9 cellular contexts compared by ENCODE assay signal in genomic region chr10:117663750-117664149, GRCh38.
DNase-seq lines count a peak whose midpoint lies in the region; ATAC-seq, FAIRE-seq and TF ChIP-seq lines count a peak whose summit lies in the region.
"Had no signal": no experiment of that assay in that cellular context is flagged by ENCODE, and none has a peak within 500 bp of the region (broad histone marks: within the 10 kb centered on the region; RNA-seq: fewer than 3 reads in every experiment).

No MANE protein-coding gene starts in this region.

- H2BK5ac ChIP-seq in trophoblast cell (ENCODE audit: low read depth, low read length, poor library complexity) = no peak overlapping the region

- TF ChIP-seq CTCF in dorsolateral prefrontal cortex (IDR thresholded peaks at IDR 0.05 in 54 of 56, conservative IDR thresholded peaks at IDR 0.05 in 2 of 56; ENCODE audit: low read depth in 1 of 56, partially characterized antibody in 56 of 56) (no peak), WERI-Rb-1 (IDR thresholded peaks at IDR 0.05; ENCODE audit: low read depth, low read length) (no peak), upper lobe of left lung (IDR thresholded peaks at IDR 0.05) (no peak)

- H4K12ac ChIP-seq in trophoblast cell (ENCODE audit: low read depth, low read length) = no peak overlapping the region

- H3K79me1 ChIP-seq in trophoblast cell (ENCODE audit: low read length) = no peaks in the 10 kb centered on the region

- intact Hi-C loops in dorsolateral prefrontal cortex (cut with DNase I) = no loop called here

- H2AK5ac ChIP-seq in trophoblast cell (ENCODE audit: low read length) = no peak overlapping the region

- H3K18ac ChIP-seq in trophoblast cell (ENCODE audit: low read length) = no peak overlapping the region

- H3K27ac ChIP-seq in trophoblast cell (ENCODE audit: low read depth, low read length) (no peak overlapping the region), dorsolateral prefrontal cortex (no peak overlapping the region), WERI-Rb-1 (no peak overlapping the region), upper lobe of left lung (no peak overlapping the region)
- H3K27ac ChIP-seq: right lobe of liver had no signal

- no peak overlapping the region for H2AFZ ChIP-seq in trophoblast cell (ENCODE audit: insufficient read depth, low read length, poor library complexity)

- TF ChIP-seq EP300 in upper lobe of left lung (IDR thresholded peaks at IDR 0.05) = no peak

- H2BK120ac ChIP-seq in trophoblast cell (ENCODE audit: insufficient read depth, low read length, poor library complexity) = no peak overlapping the region

- DNase-seq in NK-92 treated with Interleukin-12 subunit alpha and Interleukin-12 subunit beta, amount 100 ng/mL, for 24 hours (lab: John Stamatoyannopoulos, UW) = peak; percentile 48
- DNase-seq in NK-92 (lab: John Stamatoyannopoulos, UW; ENCODE audit: unreplicated experiment) (no peak), RCC 7860 (ENCODE audit: low spot score) (peak; percentile 42), trophoblast cell (peak; percentile 52 to 88), dorsolateral prefrontal cortex (no peak), WERI-Rb-1 (no peak), upper lobe of left lung (no peak)
- DNase-seq: right lobe of liver had no signal

- no peak for FAIRE-seq in RCC 7860 (lab: Jason Lieb, UNC)

- H3K23ac ChIP-seq in trophoblast cell (ENCODE audit: low read length) = no peak overlapping the region

- H3K79me2 ChIP-seq in trophoblast cell (ENCODE audit: control insufficient read depth, insufficient read depth, low read length, poor library complexity) = no peaks in the 10 kb centered on the region

- H3K4me2 ChIP-seq in trophoblast cell (ENCODE audit: low read length) = no peak overlapping the region

- no peak overlapping the region for H3K14ac ChIP-seq in trophoblast cell (ENCODE audit: low read length)

- H3K27me3 ChIP-seq in trophoblast cell (ENCODE audit: insufficient read depth, low read length) (no peaks in the 10 kb centered on the region), dorsolateral prefrontal cortex (peaks cover 0 to 5% (median 0%) of the 10 kb centered on the region in 45 donors), WERI-Rb-1 (ENCODE audit: insufficient read depth, low read depth, severe bottlenecking) (peaks cover 14% of the 10 kb centered on the region), upper lobe of left lung (no peaks in the 10 kb centered on the region)
- H3K27me3 ChIP-seq: right lobe of liver had no signal

- H3K9me3 ChIP-seq in trophoblast cell (ENCODE audit: insufficient read depth, low read depth, low read length) = no peaks in the 10 kb centered on the region
- no peaks in the 10 kb centered on the region for H3K9me3 ChIP-seq in WERI-Rb-1 (ENCODE audit: severe bottlenecking)
- no peaks in the 10 kb centered on the region for H3K9me3 ChIP-seq in upper lobe of left lung
- H3K9me3 ChIP-seq: right lobe of liver had no signal

- ATAC-seq in HG02623 (IDR thresholded peaks at IDR 0.05; ENCODE audit: unreplicated experiment) (peak; percentile 100), upper lobe of left lung (ENCODE audit: low FRiP score in 2 of 2) (no peak)

- no peak overlapping the region for H4K91ac ChIP-seq in trophoblast cell (ENCODE audit: low read depth, low read length)

- no peak overlapping the region for H3K4ac ChIP-seq in trophoblast cell (ENCODE audit: low read depth, low read length)

- no peak overlapping the region for H3K9ac ChIP-seq in trophoblast cell (ENCODE audit: low read length)

- H4K8ac ChIP-seq in trophoblast cell (ENCODE audit: low read depth, low read length) = no peak overlapping the region

- H3K36me3 ChIP-seq in trophoblast cell (ENCODE audit: control insufficient read depth in 1 of 2, insufficient read depth in 2 of 2, low read length in 2 of 2) = no peaks in the 10 kb centered on the region
- no peaks in the 10 kb centered on the region for H3K36me3 ChIP-seq in WERI-Rb-1
- no peaks in the 10 kb centered on the region for H3K36me3 ChIP-seq in upper lobe of left lung
- H3K36me3 ChIP-seq: right lobe of liver had no signal

- H2BK12ac ChIP-seq in trophoblast cell (ENCODE audit: low read length) = no peak overlapping the region

- WGBS in trophoblast cell (ENCODE audit: extremely low coverage, insufficient coverage, insufficient read length) = no CpG with 5 or more reads among the region's 2 CpGs
- 17 to 35% methylated on average over 2 of the region's 2 CpGs for WGBS in upper lobe of left lung, 2 donors

- no peak overlapping the region for H3K4me3 ChIP-seq in trophoblast cell (ENCODE audit: low read depth, low read length)
- H3K4me3 ChIP-seq in dorsolateral prefrontal cortex = no peak overlapping the region
- H3K4me3 ChIP-seq in WERI-Rb-1 (ENCODE audit: low read depth, low read length) = no peak overlapping the region
- no peak overlapping the region for H3K4me3 ChIP-seq in upper lobe of left lung
- H3K4me3 ChIP-seq: right lobe of liver had no signal

- peaks cover 0 to 4% of the 10 kb centered on the region in 2 experiments for H3K4me1 ChIP-seq in trophoblast cell (ENCODE audit: control insufficient read depth in 1 of 2, insufficient read depth in 2 of 2, low read length in 2 of 2)
- H3K4me1 ChIP-seq in upper lobe of left lung = no peaks in the 10 kb centered on the region
- H3K4me1 ChIP-seq: right lobe of liver had no signal

- no peak for TF ChIP-seq POLR2A in upper lobe of left lung (IDR thresholded peaks at IDR 0.05)

Comparison
In these comparisons a context has a peak if more than half of its experiments do, and no peak if none do; other contexts are left out.
1. DNase-seq: peak in NK-92 treated with Interleukin-12 subunit alpha and Interleukin-12 subunit beta, amount 100 ng/mL, for 24 hours (single experiment), RCC 7860 (single experiment) and trophoblast cell (2 of 2); none in NK-92 (single experiment), dorsolateral prefrontal cortex (0 of 10), WERI-Rb-1 (single experiment) and upper lobe of left lung (0 of 2).